In the genomic region with DNA sequence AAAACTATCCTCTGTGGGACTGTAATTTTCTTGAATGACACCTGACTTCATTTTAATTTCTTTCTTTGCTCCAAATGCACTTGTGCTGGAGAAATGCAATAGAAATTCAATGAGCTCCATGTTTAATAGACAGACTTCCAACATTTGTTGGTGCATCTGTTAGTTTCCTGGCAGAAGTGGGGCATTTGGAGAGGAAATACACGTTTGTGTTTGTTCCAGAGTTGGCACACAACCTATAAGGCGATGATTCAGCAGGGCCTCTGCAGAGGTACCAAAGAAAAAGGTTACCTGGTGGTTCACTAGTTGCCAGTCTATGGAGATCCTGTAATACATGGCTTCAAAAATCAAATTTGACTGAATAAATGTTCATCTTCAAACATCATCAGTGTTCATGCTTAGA, we compare ENCODE assay signal across 13 cellular contexts.
DNase-seq lines count a peak whose midpoint lies in the region; ATAC-seq lines count a peak whose summit lies in the region.
"Had no signal": no experiment of that assay in that cellular context is flagged by ENCODE, and none has a peak within 500 bp of the region (broad histone marks: within the 10 kb centered on the region; RNA-seq: fewer than 3 reads in every experiment).

No MANE protein-coding gene starts in this region.

- DNase-seq in NCI-H146 (lab: John Stamatoyannopoulos, UW) (peak; percentile 57), NCI-H146 treated with DMSO at 0.1 percent for 48 hours (lab: John Stamatoyannopoulos, UW; ENCODE audit: unreplicated experiment) (no peak), NCI-H1105 (lab: John Stamatoyannopoulos, UW) (peak; percentile 26), NCI-H526 treated with DMSO at 0.1 percent for 48 hours (lab: John Stamatoyannopoulos, UW) (peak; percentile 81), medulla oblongata (ENCODE audit: extremely low spot score) (peak; percentile 3), GM19240 (ENCODE audit: insufficient read length, low spot score) (no peak)
- DNase-seq in stimulated activated CD4-positive, alpha-beta T cell treated with anti-CD3 and anti-CD28 coated beads, Interleukin-4, amount 100 ng/mL, for 24 hours = no peak
- DNase-seq: CD8-positive, alpha-beta T cell; GF-D8; NK-92 treated with Interleukin-12 subunit alpha and Interleukin-12 subunit beta, amount 100 ng/mL, for 24 hours; SHP77 treated with DMSO at 0.1 percent for 48 hours had no signal

- no peak for ATAC-seq in HG03520 (IDR thresholded peaks at IDR 0.05; ENCODE audit: unreplicated experiment)
- ATAC-seq: CD8-positive, alpha-beta T cell; GM23338 had no signal

Comparison
In these comparisons a context has a peak if more than half of its experiments do, and no peak if none do; other contexts are left out.
1. DNase-seq: peak in NCI-H146 (single experiment), NCI-H1105 (single experiment), NCI-H526 treated with DMSO at 0.1 percent for 48 hours (single experiment) and medulla oblongata (single experiment); none in NCI-H146 treated with DMSO at 0.1 percent for 48 hours (single experiment), stimulated activated CD4-positive, alpha-beta T cell treated with anti-CD3 and anti-CD28 coated beads, Interleukin-4, amount 100 ng/mL, for 24 hours (single experiment) and GM19240 (single experiment).